ENCODE assay signal across 18 cellular contexts in genomic region chr16:68921654-68922053, GRCh38.
DNase-seq lines count a peak whose midpoint lies in the region; ATAC-seq lines count a peak whose summit lies in the region.
"Had no signal": no experiment of that assay in that cellular context is flagged by ENCODE, and none has a peak within 500 bp of the region (broad histone marks: within the 10 kb centered on the region; RNA-seq: fewer than 3 reads in every experiment).

No MANE protein-coding gene starts in this region.

- H3K4ac ChIP-seq in mesendoderm (ENCODE audit: low read depth, low read length), result no peak overlapping the region

- H3K79me2 ChIP-seq in mesendoderm (ENCODE audit: control insufficient read depth, insufficient read depth, low read length), result no peaks in the 10 kb centered on the region

- in situ Hi-C loops in ACHN (cut with HindIII; ENCODE audit: low pct_ligation_motif_present, low pct_unique_long_range_greater_than_20kb, low sequenced_read_pairs), result loop anchor here (25.0 kb wide), 1 partner anchor 191 kb away; the partner anchor contains the start of gene HAS3

- H2BK15ac ChIP-seq in mesendoderm (replicated peaks; ENCODE audit: low read depth), result no peak overlapping the region

- H3K4me1 ChIP-seq in mesendoderm (ENCODE audit: control insufficient read depth, low read depth, low read length), result no peaks in the 10 kb centered on the region
- H3K4me1 ChIP-seq: spleen had no signal

- H3K79me1 ChIP-seq in mesendoderm (ENCODE audit: low read length), result no peaks in the 10 kb centered on the region

- H3K4me2 ChIP-seq in mesendoderm (ENCODE audit: low read length), result no peak overlapping the region

- DNase-seq in ACHN, result peak; percentile 83
- DNase-seq in M059J (ENCODE audit: low read depth), result peak; percentile 90
- DNase-seq in dermis blood vessel endothelial cell, result peak; percentile 54
- DNase-seq in mesendoderm, result peak; percentile 35
- DNase-seq in stimulated activated naive CD4-positive, alpha-beta T cell (lab: John Stamatoyannopoulos, UW), result no peak
- no peak for DNase-seq in pons (ENCODE audit: low spot score)
- DNase-seq in stimulated activated CD4-positive, alpha-beta T cell treated with anti-CD3 and anti-CD28 coated beads, Interleukin-12 subunit alpha, Interleukin-12 subunit beta, amount 100 ng/mL, for 4 hours, result no peak
- DNase-seq: activated CD8-positive, alpha-beta T cell treated with anti-CD3 and anti-CD28 coated beads, Interleukin-2, amount 10 ng/mL, durations not matched to agents 7 days and 5 days; activated gamma-delta T cell; DMS79; erythroblast; NCI-H187 treated with DMSO at 0.1 percent for 48 hours; NCI-H774; SIG-M5; spleen had no signal

- H3K36me3 ChIP-seq in mesendoderm (ENCODE audit: control insufficient read depth, insufficient read depth, low read length), result no peaks in the 10 kb centered on the region

- H3K18ac ChIP-seq in mesendoderm (ENCODE audit: low read length), result no peak overlapping the region

- no peaks in the 10 kb centered on the region for H3K27me3 ChIP-seq in mesendoderm (ENCODE audit: insufficient read depth, low read length, poor library complexity)
- H3K27me3 ChIP-seq: neutrophil, spleen, suprapubic skin had no signal

- no peak overlapping the region for H3K56ac ChIP-seq in mesendoderm (ENCODE audit: low read length)

- no peak overlapping the region for H3K27ac ChIP-seq in mesendoderm (ENCODE audit: low read depth, low read length)
- H3K27ac ChIP-seq: neutrophil, spleen, suprapubic skin had no signal

- no peak overlapping the region for H4K5ac ChIP-seq in mesendoderm (ENCODE audit: low read length)

- ATAC-seq in HG03521 (IDR thresholded peaks at IDR 0.05; ENCODE audit: unreplicated experiment), result no peak
- ATAC-seq: activated CD8-positive, alpha-beta T cell treated with anti-CD3 and anti-CD28 coated beads, Interleukin-2, amount 10 ng/mL, durations not matched to agents 7 days and 5 days had no signal

- no peak overlapping the region for H2AK5ac ChIP-seq in mesendoderm (ENCODE audit: low read length)

- no peak overlapping the region for H2BK120ac ChIP-seq in mesendoderm (ENCODE audit: low read depth, low read length)

- H3K4me3 ChIP-seq in mesendoderm (ENCODE audit: low read length), result no peak overlapping the region
- H3K4me3 ChIP-seq: spleen, suprapubic skin had no signal

- H3K9ac ChIP-seq in mesendoderm (ENCODE audit: low read length), result no peak overlapping the region

- H4K8ac ChIP-seq in mesendoderm (ENCODE audit: low read depth, low read length), result no peak overlapping the region

- H2BK5ac ChIP-seq in mesendoderm (ENCODE audit: low read length), result no peak overlapping the region

- H3K23ac ChIP-seq in mesendoderm (ENCODE audit: low read length), result no peak overlapping the region

- no CpG with 5 or more reads among the region's 2 CpGs for WGBS in mesendoderm (ENCODE audit: extremely low coverage, insufficient coverage, low lambda C conversion rate)

Comparison
In these comparisons a context has a peak if more than half of its experiments do, and no peak if none do; other contexts are left out.
1. DNase-seq: peak in ACHN (single experiment), M059J (single experiment), dermis blood vessel endothelial cell (single experiment) and mesendoderm (single experiment); none in stimulated activated naive CD4-positive, alpha-beta T cell (0 of 6), pons (single experiment) and stimulated activated CD4-positive, alpha-beta T cell treated with anti-CD3 and anti-CD28 coated beads, Interleukin-12 subunit alpha, Interleukin-12 subunit beta, amount 100 ng/mL, for 4 hours (single experiment).